ENCODE assay signal across 11 cellular contexts in the genomic region with DNA sequence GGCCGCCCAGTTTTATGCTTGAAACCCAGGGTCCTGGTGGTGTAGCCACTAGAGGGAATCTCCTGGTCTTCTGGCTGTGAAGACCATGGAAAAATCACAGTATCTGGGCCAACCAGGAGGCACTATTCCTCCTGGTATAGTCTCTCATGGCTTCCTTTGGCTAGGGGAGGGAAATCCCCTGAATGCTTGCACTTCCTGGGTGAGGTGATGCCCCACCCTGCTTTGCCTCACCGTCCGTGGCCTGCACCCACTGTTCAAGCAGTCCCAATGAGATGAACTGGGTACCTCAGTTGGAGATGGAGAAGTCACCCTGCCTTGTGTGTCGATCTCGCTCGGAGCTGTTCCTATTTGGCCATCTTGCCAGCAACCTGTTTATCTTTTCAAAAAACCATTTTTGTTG. TPM values are rescaled to one million over a fixed set of nuclear protein-coding genes. Genes with fewer than 3 reads are reported as not detected.
DNase-seq lines count a peak whose midpoint lies in the region; ATAC-seq, FAIRE-seq and TF ChIP-seq lines count a peak whose summit lies in the region.
"Had no signal": no experiment of that assay in that cellular context is flagged by ENCODE, and none has a peak within 500 bp of the region (broad histone marks: within the 10 kb centered on the region; RNA-seq: fewer than 3 reads in every experiment).

No MANE protein-coding gene starts in this region.

- no peak overlapping the region for H3K27ac ChIP-seq in pancreas
- no peak overlapping the region for H3K27ac ChIP-seq in small intestine (ENCODE audit: low read depth in 1 of 2, low read length in 1 of 2)
- no peak overlapping the region for H3K27ac ChIP-seq in mesenchymal stem cell (ENCODE audit: low read length, poor library complexity, severe bottlenecking)
- H3K27ac ChIP-seq: SJCRH30 had no signal

- H3K23ac ChIP-seq in mesenchymal stem cell (ENCODE audit: low read length in 2 of 2): no peak overlapping the region

- H2BK12ac ChIP-seq in mesenchymal stem cell (ENCODE audit: low read length in 2 of 2): no peak overlapping the region

- no peak overlapping the region for H2BK120ac ChIP-seq in mesenchymal stem cell (ENCODE audit: low read depth, low read length)

- H2AFZ ChIP-seq in mesenchymal stem cell (ENCODE audit: low read depth, low read length): no peak overlapping the region

- H3K4me1 ChIP-seq in mucosa of descending colon (ENCODE audit: low read depth) (no peaks in the 10 kb centered on the region), pancreas (no peaks in the 10 kb centered on the region), small intestine (ENCODE audit: control insufficient read depth in 2 of 2, insufficient read depth in 1 of 2, low read depth in 1 of 2, low read length in 1 of 2) (peaks cover 0 to 3% of the 10 kb centered on the region in 2 donors), mesenchymal stem cell (ENCODE audit: control insufficient read depth, insufficient read depth, low read depth, low read length) (no peaks in the 10 kb centered on the region)
- H3K4me1 ChIP-seq: SJCRH30 had no signal

- FAIRE-seq in pancreas (lab: Jason Lieb, UNC) (no peak), small intestine (lab: Jason Lieb, UNC) (no peak)

- H3K27me3 ChIP-seq in pancreas: no peaks in the 10 kb centered on the region
- H3K27me3 ChIP-seq in small intestine (ENCODE audit: control insufficient read depth in 2 of 2, insufficient read depth in 2 of 2, low read length in 2 of 2): no peaks in the 10 kb centered on the region
- H3K27me3 ChIP-seq in mesenchymal stem cell (ENCODE audit: control insufficient read depth in 1 of 2, insufficient read depth in 1 of 2, low read length in 2 of 2): no peaks in the 10 kb centered on the region
- H3K27me3 ChIP-seq: SJCRH30 had no signal

- no peak for TF ChIP-seq CTCF in mucosa of descending colon (IDR thresholded peaks at IDR 0.05)
- no peak for TF ChIP-seq CTCF in pancreas (IDR thresholded peaks at IDR 0.05)

- no peak overlapping the region for H4K8ac ChIP-seq in mesenchymal stem cell (ENCODE audit: low read length)

- H3K4me3 ChIP-seq in mucosa of descending colon (no peak overlapping the region), pancreas (no peak overlapping the region), small intestine (ENCODE audit: low read depth in 1 of 2, low read length in 2 of 2) (no peak overlapping the region), mesenchymal stem cell (ENCODE audit: insufficient read depth in 1 of 2, low read depth in 1 of 2, low read length in 2 of 2) (no peak overlapping the region)
- H3K4me3 ChIP-seq: SJCRH30 had no signal

- H3K14ac ChIP-seq in mesenchymal stem cell (ENCODE audit: low read length in 2 of 2): no peak overlapping the region

- H3K9ac ChIP-seq in mesenchymal stem cell (ENCODE audit: low read length): no peak overlapping the region

- no peak overlapping the region for H2AK5ac ChIP-seq in mesenchymal stem cell (ENCODE audit: low read length, severe bottlenecking)

- H3K79me1 ChIP-seq in mesenchymal stem cell (replicated peaks; ENCODE audit: low read length, poor library complexity, severe bottlenecking): peaks cover 4% of the 10 kb centered on the region

- 92 to 94% methylated on average over 6 of the region's 6 CpGs for WGBS in pancreas, 2 donors
- WGBS in small intestine, 3 donors: 75 to 79% (median 78%) methylated on average over 6 of the region's 6 CpGs
- WGBS in mesenchymal stem cell: 91% methylated on average over 6 of the region's 6 CpGs

- ATAC-seq in GM18502 (IDR thresholded peaks at IDR 0.05; ENCODE audit: poor library complexity, unreplicated experiment): peak; percentile 64
- peak; percentile 51 for ATAC-seq in HG02678 (IDR thresholded peaks at IDR 0.05; ENCODE audit: unreplicated experiment)
- ATAC-seq in mucosa of descending colon: peak; percentile 43
- no peak for ATAC-seq in pancreas

- DNase-seq in activated T-cell treated with anti-CD3 and anti-CD28 coated beads for 4 hours: peak; percentile 18
- DNase-seq in mucosa of descending colon: peak in 1 of 3 donors; percentile 44
- no peak for DNase-seq in pancreas
- DNase-seq in small intestine: no peak
- no peak for DNase-seq in T1000 (lab: John Stamatoyannopoulos, UW)
- DNase-seq in mesenchymal stem cell: no peak
- DNase-seq: NCI-H510A treated with DMSO at 0.1 percent for 48 hours; SJCRH30; stimulated activated CD8-positive, alpha-beta memory T cell treated with anti-CD3 and anti-CD28 coated beads, Interleukin-4, amount 100 ng/mL, for 48 hours had no signal

- no peak overlapping the region for H3K4me2 ChIP-seq in mesenchymal stem cell (ENCODE audit: low read length, poor library complexity, severe bottlenecking)

- no peak overlapping the region for H3K18ac ChIP-seq in mesenchymal stem cell (ENCODE audit: low read depth in 1 of 2, low read length in 2 of 2)

- H4K91ac ChIP-seq in mesenchymal stem cell (ENCODE audit: low read length): no peak overlapping the region

- H3K9me3 ChIP-seq in mucosa of descending colon (no peaks in the 10 kb centered on the region), pancreas (no peaks in the 10 kb centered on the region), small intestine (ENCODE audit: control insufficient read depth, low read depth) (no peaks in the 10 kb centered on the region), mesenchymal stem cell (ENCODE audit: control insufficient read depth, low read length) (peaks cover under 1% of the 10 kb centered on the region)
- H3K9me3 ChIP-seq: SJCRH30 had no signal

- H3K36me3 ChIP-seq in mucosa of descending colon (ENCODE audit: low read depth): no peaks in the 10 kb centered on the region
- no peaks in the 10 kb centered on the region for H3K36me3 ChIP-seq in pancreas
- H3K36me3 ChIP-seq in small intestine (ENCODE audit: control insufficient read depth in 2 of 2, insufficient read depth in 2 of 2, low read length in 2 of 2): no peaks in the 10 kb centered on the region
- H3K36me3 ChIP-seq in mesenchymal stem cell (ENCODE audit: control insufficient read depth in 1 of 2, insufficient read depth in 2 of 2, low read depth in 1 of 2, low read length in 2 of 2): no peaks in the 10 kb centered on the region
- H3K36me3 ChIP-seq: SJCRH30 had no signal

- H2BK5ac ChIP-seq in mesenchymal stem cell (ENCODE audit: low read depth, low read length, poor library complexity, severe bottlenecking): no peak overlapping the region

- no peak overlapping the region for H2BK15ac ChIP-seq in mesenchymal stem cell (ENCODE audit: low read depth, poor library complexity, severe bottlenecking)

- intact Hi-C loops in mucosa of descending colon (cut with DNase I, micrococcal nuclease) (no loop called here), pancreas (cut with DNase I) (no loop called here)

- H3K4ac ChIP-seq in mesenchymal stem cell (ENCODE audit: low read depth in 1 of 2, low read length in 2 of 2): no peak overlapping the region

RNA-seq across cellular contexts. Expression of a gene that starts 10.1 kb away (rescaled TPM):
- 10 to 100 TPM in 1 of 3 donors, 1 to 10 TPM in 2; 7.2 to 16.2 (median 8.3) TPM for total RNA-seq in mucosa of descending colon
- total RNA-seq in pancreas: 1 to 10 TPM; 4.4 to 8.7 (median 5.6) TPM
- polyA plus RNA-seq in pancreas: 10 to 100 TPM; 10.1 to 20.6 TPM
- polyA plus RNA-seq in small intestine: 1 to 10 TPM; 3.8 to 8.3 (median 4.9) TPM
- polyA plus RNA-seq in mesenchymal stem cell (2013, experiment 1 of 2): 6.0 TPM
- 5.4 TPM for polyA plus RNA-seq in mesenchymal stem cell (2013, experiment 2 of 2)

Comparison
In these comparisons a context has a peak if more than half of its experiments do, and no peak if none do; other contexts are left out.
1. ATAC-seq: peak in GM18502 (single experiment), HG02678 (single experiment) and mucosa of descending colon (single experiment); none in pancreas (0 of 4).